ENCODE assay signal across 23 cellular contexts in genomic region chrX:109533631-109534030, GRCh38. TPM values are rescaled to one million over a fixed set of nuclear protein-coding genes. Genes with fewer than 3 reads are reported as not detected.
DNase-seq lines count a peak whose midpoint lies in the region; ATAC-seq and TF ChIP-seq lines count a peak whose summit lies in the region.
"Had no signal": no experiment of that assay in that cellular context is flagged by ENCODE, and none has a peak within 500 bp of the region (broad histone marks: within the 10 kb centered on the region; RNA-seq: fewer than 3 reads in every experiment).

No MANE protein-coding gene starts in this region.

- WGBS in body of pancreas, 2 donors, result 22 to 25% methylated on average over 2 of the region's 2 CpGs

- ATAC-seq in body of pancreas (no peak), HG03457 (IDR thresholded peaks at IDR 0.05; ENCODE audit: unreplicated experiment) (no peak)
- ATAC-seq in stimulated activated memory B cell treated with anti-CD40 and anti-IgM and Interleukin-4, amounts not matched to agents 10 μg/mL and 1 μg/mL and 100 μg/mL, for 72 hours, result no peak
- ATAC-seq: naive thymus-derived CD4-positive, alpha-beta T cell; stimulated activated naive CD8-positive, alpha-beta T cell treated with anti-CD3 and anti-CD28 coated beads, Interleukin-15, Interleukin-2, amounts not matched to agents 100 U/mL and 50 U/mL, for 24 hours; T-helper 17 cell had no signal

- no peak overlapping the region for H3K4me3 ChIP-seq in breast epithelium
- no peak overlapping the region for H3K4me3 ChIP-seq in body of pancreas
- no peak overlapping the region for H3K4me3 ChIP-seq in fibroblast of pulmonary artery (replicated peaks; ENCODE audit: low read depth, low read length)
- H3K4me3 ChIP-seq: ascending aorta, left ventricle myocardium inferior had no signal

- peak; percentile 58 for DNase-seq in MCF 10A (ENCODE audit: unreplicated experiment)
- no peak for DNase-seq in breast epithelium (ENCODE audit: low spot score in 2 of 2)
- DNase-seq in body of pancreas, result peak in 3 of 4 donors; percentile 12 to 46 (median 44)
- peak; percentile 37 for DNase-seq in fibroblast of pulmonary artery (ENCODE audit: low read depth)
- no peak for DNase-seq in stimulated activated CD4-positive, alpha-beta T cell treated with anti-CD3 and anti-CD28 coated beads, Interleukin-2, amount 100 ng/mL, for 48 hours
- DNase-seq in cerebellar cortex (ENCODE audit: low spot score), result no peak
- DNase-seq: 8988T; activated B cell treated with CpG ODN at 0.5 μM for 24 hours; activated gamma-delta T cell; CD4-positive, alpha-beta T cell; DMS79; left ventricle myocardium inferior; naive thymus-derived CD4-positive, alpha-beta T cell; NCI-H1436; SHP77; spleen; stimulated activated naive CD8-positive, alpha-beta T cell treated with anti-CD3 and anti-CD28 coated beads, Interleukin-15, Interleukin-2, amounts not matched to agents 100 U/mL and 50 U/mL, for 24 hours; T-helper 17 cell had no signal

- CTCF ChIA-PET in MCF 10A (lab: Yijun Ruan, JAX), result interaction anchor here (0.9 to 1.2 kb wide), 2 partner anchors 49 to 76 kb away, joined by 3 read pairs; no protein-coding TSS in a partner anchor

- peaks cover 13% of the 10 kb centered on the region for H3K9me3 Mint-ChIP-seq in MCF 10A (ENCODE audit: unreplicated experiment)
- H3K9me3 Mint-ChIP-seq in stimulated activated memory B cell treated with anti-CD40 and anti-IgM and Interleukin-4, amounts not matched to agents 10 μg/mL and 1 μg/mL and 100 μg/mL, for 72 hours, result peaks cover 2% of the 10 kb centered on the region
- H3K9me3 Mint-ChIP-seq: activated B cell treated with CpG ODN at 0.5 μM for 24 hours; CD4-positive, alpha-beta T cell had no signal

- TF ChIP-seq POLR2A in breast epithelium (IDR thresholded peaks at IDR 0.05) (no peak), body of pancreas (IDR thresholded peaks at IDR 0.05) (no peak)

- H3K4me1 Mint-ChIP-seq in MCF 10A (ENCODE audit: insufficient read depth, unreplicated experiment), result peaks cover 13% of the 10 kb centered on the region
- peaks cover 22% of the 10 kb centered on the region for H3K4me1 Mint-ChIP-seq in stimulated activated memory B cell treated with anti-CD40 and anti-IgM and Interleukin-4, amounts not matched to agents 10 μg/mL and 1 μg/mL and 100 μg/mL, for 72 hours

- H3K4me1 ChIP-seq in breast epithelium, result no peaks in the 10 kb centered on the region
- no peaks in the 10 kb centered on the region for H3K4me1 ChIP-seq in body of pancreas
- H3K4me1 ChIP-seq: ascending aorta had no signal

- H3K9me3 ChIP-seq in breast epithelium (peaks cover 0 to 5% of the 10 kb centered on the region in 2 donors), body of pancreas (no peaks in the 10 kb centered on the region)
- H3K9me3 ChIP-seq: ascending aorta, left ventricle myocardium inferior had no signal

- intact Hi-C loops in MCF 10A (cut with micrococcal nuclease) (no loop called here), breast epithelium (cut with DNase I; ENCODE audit: low total_unique reads) (no loop called here), body of pancreas (cut with DNase I) (no loop called here)

- H3K27me3 ChIP-seq in breast epithelium, result peaks cover 0 to 57% of the 10 kb centered on the region in 2 donors
- no peaks in the 10 kb centered on the region for H3K27me3 ChIP-seq in body of pancreas
- H3K27me3 ChIP-seq: ascending aorta had no signal

- no TSS peak for BruUV-seq in MCF 10A (replicated peaks; lab: Mats Ljungman, UMichigan)

- TF ChIP-seq CTCF in MCF 10A (IDR thresholded peaks at IDR 0.05; ENCODE audit: unreplicated experiment) (no peak), breast epithelium (IDR thresholded peaks at IDR 0.05) (no peak), body of pancreas (IDR thresholded peaks at IDR 0.05) (no peak), fibroblast of pulmonary artery (IDR thresholded peaks at IDR 0.05; ENCODE audit: low read length, missing control alignments) (no peak)

- H3K36me3 Mint-ChIP-seq in MCF 10A (ENCODE audit: insufficient read depth, unreplicated experiment), result peaks cover 6% of the 10 kb centered on the region
- H3K36me3 Mint-ChIP-seq in stimulated activated memory B cell treated with anti-CD40 and anti-IgM and Interleukin-4, amounts not matched to agents 10 μg/mL and 1 μg/mL and 100 μg/mL, for 72 hours, result no peaks in the 10 kb centered on the region
- H3K36me3 Mint-ChIP-seq: naive thymus-derived CD4-positive, alpha-beta T cell had no signal

- H3K27me3 Mint-ChIP-seq in MCF 10A (ENCODE audit: insufficient read depth, unreplicated experiment), result peaks cover 53% of the 10 kb centered on the region
- H3K27me3 Mint-ChIP-seq in stimulated activated memory B cell treated with anti-CD40 and anti-IgM and Interleukin-4, amounts not matched to agents 10 μg/mL and 1 μg/mL and 100 μg/mL, for 72 hours, result no peaks in the 10 kb centered on the region
- H3K27me3 Mint-ChIP-seq: activated B cell treated with CpG ODN at 0.5 μM for 24 hours had no signal

- no peak overlapping the region for H3K27ac ChIP-seq in breast epithelium
- H3K27ac ChIP-seq in body of pancreas, result no peak overlapping the region
- H3K27ac ChIP-seq: ascending aorta, left ventricle myocardium inferior had no signal

- H3K27ac Mint-ChIP-seq in MCF 10A (ENCODE audit: low read depth, unreplicated experiment), result peak overlapping the region; percentile 8
- no peak overlapping the region for H3K27ac Mint-ChIP-seq in stimulated activated memory B cell treated with anti-CD40 and anti-IgM and Interleukin-4, amounts not matched to agents 10 μg/mL and 1 μg/mL and 100 μg/mL, for 72 hours
- H3K27ac Mint-ChIP-seq: activated B cell treated with CpG ODN at 0.5 μM for 24 hours; CD4-positive, alpha-beta T cell; naive thymus-derived CD4-positive, alpha-beta T cell; T-helper 17 cell had no signal

- no peak overlapping the region for H3K4me3 Mint-ChIP-seq in MCF 10A (ENCODE audit: unreplicated experiment)
- no peak overlapping the region for H3K4me3 Mint-ChIP-seq in stimulated activated memory B cell treated with anti-CD40 and anti-IgM and Interleukin-4, amounts not matched to agents 10 μg/mL and 1 μg/mL and 100 μg/mL, for 72 hours
- H3K4me3 Mint-ChIP-seq: activated B cell treated with CpG ODN at 0.5 μM for 24 hours; CD4-positive, alpha-beta T cell; T-helper 17 cell had no signal

- POLR2A ChIA-PET in MCF 10A (lab: Yijun Ruan, JAX), result interaction anchor here (0.8 to 1.2 kb wide), 2 partner anchors 8 to 15 kb away, joined by 3 read pairs; no protein-coding TSS in a partner anchor

- H3K36me3 ChIP-seq in breast epithelium, result no peaks in the 10 kb centered on the region
- H3K36me3 ChIP-seq in body of pancreas (replicated peaks in 1 of 2; ENCODE audit: insufficient read depth in 1 of 2, low read depth in 2 of 2), result no peaks in the 10 kb centered on the region
- H3K36me3 ChIP-seq: ascending aorta, left ventricle myocardium inferior, spleen had no signal

RNA-seq across cellular contexts. Expression of gene NXT2, which starts 3.0 kb away (rescaled TPM):
- total RNA-seq in MCF 10A (2022) (6.9 and 9.6 TPM in 2 replicates), breast epithelium (10 to 100 TPM in 2 of 3 donors, 1 to 10 TPM in 1; 9.5 to 17.9 (median 12.3) TPM), body of pancreas (1 to 10 TPM; 4.6 to 9.3 TPM)

RNA-seq across cellular contexts. Expression of gene GUCY2F, which starts 51.7 kb away (rescaled TPM):
- not detected in 2 replicates for total RNA-seq in MCF 10A (2022)
- total RNA-seq in breast epithelium, result not detected
- not detected for total RNA-seq in body of pancreas
- total RNA-seq: activated B cell treated with CpG ODN at 0.5 μM for 24 hours; ascending aorta; CD4-positive, alpha-beta T cell; left ventricle myocardium inferior; naive thymus-derived CD4-positive, alpha-beta T cell; posterior vena cava; T-helper 17 cell; ureter had no signal

Comparison
In these comparisons a context has a peak if more than half of its experiments do, and no peak if none do; other contexts are left out.
1. DNase-seq: peak in MCF 10A (single experiment), body of pancreas (3 of 4) and fibroblast of pulmonary artery (single experiment); none in breast epithelium (0 of 2), stimulated activated CD4-positive, alpha-beta T cell treated with anti-CD3 and anti-CD28 coated beads, Interleukin-2, amount 100 ng/mL, for 48 hours (0 of 2) and cerebellar cortex (single experiment).